9 cellular contexts compared by ENCODE assay signal in the genomic region with DNA sequence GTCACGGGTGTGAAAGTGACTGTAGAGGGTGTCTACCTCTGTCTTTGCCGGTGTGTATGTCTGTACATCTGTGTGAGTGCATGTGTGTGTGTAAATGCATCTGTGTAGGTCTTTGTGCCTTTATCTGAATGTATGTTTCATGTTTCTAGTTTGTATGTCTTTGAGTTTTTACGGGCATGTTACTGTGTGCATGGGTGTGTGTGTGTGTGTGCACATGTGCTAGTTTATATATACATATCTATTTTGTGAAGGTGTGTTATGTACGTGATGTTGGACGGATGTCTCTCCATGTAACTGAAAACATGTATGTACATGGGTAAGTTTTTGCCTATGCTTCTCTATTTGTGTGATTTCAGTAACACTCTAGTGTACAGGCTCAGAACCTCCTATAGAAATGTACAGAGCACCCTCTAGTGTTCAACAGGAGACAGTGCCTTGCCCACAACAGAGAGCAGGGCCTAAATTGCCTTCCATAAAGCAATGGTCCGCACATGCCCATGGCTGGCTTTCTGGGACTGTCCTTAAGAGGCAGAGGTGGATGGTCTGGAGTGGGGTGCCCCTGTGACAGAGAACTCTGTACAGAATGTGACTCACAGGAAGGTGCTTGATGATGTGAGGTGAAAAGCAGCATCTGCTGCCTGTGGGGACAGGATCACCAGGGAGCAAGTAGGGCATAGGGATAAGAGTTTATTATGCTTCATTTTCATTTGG.
DNase-seq lines count a peak whose midpoint lies in the region; ATAC-seq, FAIRE-seq and TF ChIP-seq lines count a peak whose summit lies in the region.
"Had no signal": no experiment of that assay in that cellular context is flagged by ENCODE, and none has a peak within 500 bp of the region (broad histone marks: within the 10 kb centered on the region; RNA-seq: fewer than 3 reads in every experiment).

No MANE protein-coding gene starts in this region.

- H3K27me3 ChIP-seq in MM.1S (replicated peaks; ENCODE audit: insufficient read depth, low read length): no peaks in the 10 kb centered on the region
- H3K27me3 ChIP-seq in left lung: no peaks in the 10 kb centered on the region
- H3K27me3 ChIP-seq in suprapubic skin: no peaks in the 10 kb centered on the region

- H3K9me3 ChIP-seq in MM.1S (replicated peaks; ENCODE audit: insufficient read depth, low read length) (no peaks in the 10 kb centered on the region), left lung (no peaks in the 10 kb centered on the region), suprapubic skin (no peaks in the 10 kb centered on the region)

- no peak for TF ChIP-seq POLR2A in GM12891 (IDR thresholded peaks at IDR 0.05; ENCODE audit: low read depth, low read length)
- no peak for TF ChIP-seq POLR2A in suprapubic skin (IDR thresholded peaks at IDR 0.05)

- H3K27ac ChIP-seq in MM.1S (ENCODE audit: low read length) (no peak overlapping the region), left lung (no peak overlapping the region), suprapubic skin (no peak overlapping the region)

- FAIRE-seq in GM12891 (lab: Jason Lieb, UNC): peak; percentile 90

- TF ChIP-seq CTCF in AG09309 (IDR thresholded peaks at IDR 0.05; ENCODE audit: control insufficient read depth, insufficient read depth, low read depth, low read length, missing control alignments) (peak; percentile 87), MM.1S (IDR thresholded peaks at IDR 0.05; ENCODE audit: low read length) (peak; percentile 87), left lung (IDR thresholded peaks at IDR 0.05) (peak; percentile 86 to 87), suprapubic skin (IDR thresholded peaks at IDR 0.05) (peak; percentile 58 to 83)

- no peak overlapping the region for H2AFZ ChIP-seq in MM.1S (ENCODE audit: low read length)

- ATAC-seq in HG02610 (IDR thresholded peaks at IDR 0.05; ENCODE audit: unreplicated experiment) (peak; percentile 99), left lung (peak; percentile 100)

- no peaks in the 10 kb centered on the region for H4K20me1 ChIP-seq in MM.1S (ENCODE audit: insufficient read depth, low read length)

- DNase-seq in AG09309 (ENCODE audit: low read depth) (peak; percentile 38), GM12891 (ENCODE audit: insufficient read length, low spot score) (peak; percentile 27), MM.1S (peak; percentile 64), SIG-M5 (lab: John Stamatoyannopoulos, UW) (peak; percentile 9), cerebellar cortex (ENCODE audit: low spot score) (peak; percentile 75), left lung (no peak), suprapubic skin (ENCODE audit: low spot score in 2 of 2) (no peak)
- DNase-seq: T-cell had no signal

- H3K79me2 ChIP-seq in MM.1S (ENCODE audit: low read length): no peaks in the 10 kb centered on the region

- no peaks in the 10 kb centered on the region for H3K36me3 ChIP-seq in MM.1S (replicated peaks; ENCODE audit: insufficient read depth, low read length)
- no peaks in the 10 kb centered on the region for H3K36me3 ChIP-seq in left lung
- no peaks in the 10 kb centered on the region for H3K36me3 ChIP-seq in suprapubic skin

- intact Hi-C loops in left lung (cut with DNase I): loop anchor here in 1 of 2 donors (10.0 kb wide), 1 partner anchor 712 kb away; no protein-coding TSS in a partner anchor

- no peak overlapping the region for H3K4me2 ChIP-seq in MM.1S (ENCODE audit: low read depth, low read length)

- no peaks in the 10 kb centered on the region for H3F3A ChIP-seq in MM.1S (ENCODE audit: insufficient read depth, low read length)

- 48% methylated on average over 6 of the region's 6 CpGs for WGBS in suprapubic skin

- no peak overlapping the region for H3K9ac ChIP-seq in MM.1S (ENCODE audit: low read length)

- no peaks in the 10 kb centered on the region for H3K4me1 ChIP-seq in MM.1S (ENCODE audit: low read length)
- no peaks in the 10 kb centered on the region for H3K4me1 ChIP-seq in left lung
- no peaks in the 10 kb centered on the region for H3K4me1 ChIP-seq in suprapubic skin

- H3K4me3 ChIP-seq in AG09309 (ENCODE audit: control insufficient read depth, low read depth, low read length) (no peak overlapping the region), MM.1S (ENCODE audit: low read length) (no peak overlapping the region), left lung (no peak overlapping the region), suprapubic skin (no peak overlapping the region)

- H3K9me2 ChIP-seq in MM.1S (replicated peaks; ENCODE audit: insufficient read depth, low read length): no peaks in the 10 kb centered on the region

- TF ChIP-seq EP300 in suprapubic skin (IDR thresholded peaks at IDR 0.05): no peak

TF ChIP-seq in GM12891, 5 proteins besides CTCF, POLR2A, EP300 and RAD21:
- no peak for TF ChIP-seq POLR2AphosphoS5 (IDR thresholded peaks at IDR 0.05; ENCODE audit: low read depth, low read length)
- TF ChIP-seq POU2F2 (IDR thresholded peaks at IDR 0.05; ENCODE audit: low read depth, low read length): no peak
- TF ChIP-seq TAF1 (IDR thresholded peaks at IDR 0.05; ENCODE audit: low read depth, low read length): no peak
- TF ChIP-seq SPI1 (IDR thresholded peaks at IDR 0.05; ENCODE audit: low read depth, low read length): no peak
- no peak for TF ChIP-seq PAX5 (IDR thresholded peaks at IDR 0.05; ENCODE audit: insufficient read depth, low read length, severe bottlenecking)

Comparison
In these comparisons a context has a peak if more than half of its experiments do, and no peak if none do; other contexts are left out.
1. DNase-seq: peak in AG09309 (single experiment), GM12891 (single experiment), MM.1S (single experiment), SIG-M5 (single experiment) and cerebellar cortex (single experiment); none in left lung (0 of 2) and suprapubic skin (0 of 2).
2. Peak in every context shown above with its lines, with median percentiles within 50 percentile points of each other: CTCF ChIP-seq.